In genomic region chr16:30398660-30399434, GRCh38 we compare ENCODE assay signal across 12 cellular contexts. TPM values are rescaled to one million over a fixed set of nuclear protein-coding genes. Genes with fewer than 3 reads are reported as not detected.
DNase-seq lines count a peak whose midpoint lies in the region; ATAC-seq and TF ChIP-seq lines count a peak whose summit lies in the region.
"Had no signal": no experiment of that assay in that cellular context is flagged by ENCODE, and none has a peak within 500 bp of the region (broad histone marks: within the 10 kb centered on the region; RNA-seq: fewer than 3 reads in every experiment).

No MANE protein-coding gene starts in this region.

- H3K4me3 ChIP-seq in A673 (ENCODE audit: low read depth, low read length, poor library complexity, severe bottlenecking) (no peak overlapping the region), HEK293 (ENCODE audit: low read depth, low read length) (no peak overlapping the region)

- H3K27me3 ChIP-seq in A673 (replicated peaks; ENCODE audit: insufficient read depth, low read depth, low read length, poor library complexity) (no peaks in the 10 kb centered on the region), foreskin keratinocyte (no peaks in the 10 kb centered on the region)

- CTCF ChIA-PET in A673 (lab: Charles Lee) = interaction anchor here (1.0 kb wide), 1 partner anchor 31 kb away, joined by 4 read pairs; the partner anchor contains the start of gene DCTPP1
- CTCF ChIA-PET in HEK293 (lab: Yijun Ruan, JAX) = interaction anchor here (0.6 to 1.2 kb wide), 5 partner anchors 10 to 230 kb away, joined by 3 to 4 read pairs (median 3); no protein-coding TSS in a partner anchor

- TF ChIP-seq CTCF in A673 (conservative IDR thresholded peaks at IDR 0.05; ENCODE audit: low read depth, low read length) (no peak), HEK293 (tag by site-specific recombination; IDR thresholded peaks at IDR 0.05) (no peak), brain (conservative IDR thresholded peaks at IDR 0.05) (no peak), natural killer cell (IDR thresholded peaks at IDR 0.05) (no peak), foreskin keratinocyte (conservative IDR thresholded peaks at IDR 0.05) (no peak)

- H3K27me3 Mint-ChIP-seq in brain (peaks cover 7% of the 10 kb centered on the region), natural killer cell (ENCODE audit: low read depth in 2 of 2) (peaks cover 0 to 7% of the 10 kb centered on the region in 2 donors)

- H3K27ac Mint-ChIP-seq in brain = peak overlapping the region; percentile 48 to 100 (median 98)
- peak overlapping the region in 1 of 2 donors; percentile 58 for H3K27ac Mint-ChIP-seq in natural killer cell

- H3K36me3 Mint-ChIP-seq in brain = peaks cover 7% of the 10 kb centered on the region
- no peaks in the 10 kb centered on the region for H3K36me3 Mint-ChIP-seq in natural killer cell

- POLR2A ChIA-PET in A673 (lab: Charles Lee; ENCODE audit: low non-redundant PET) = interaction anchor here (0.6 kb wide), 1 partner anchor 220 kb away, joined by 3 read pairs; no protein-coding TSS in a partner anchor
- POLR2A ChIA-PET in HEK293 (lab: Yijun Ruan, JAX) = interaction anchor here (0.6 to 3.8 kb wide), 11 partner anchors 9 to 742 kb away, joined by 3 to 20 read pairs (median 5); partner anchors contain the start of genes CD2BP2, TBC1D10B, ZNF689 and ZNF771

- intact Hi-C loops in A673 (cut with micrococcal nuclease; ENCODE audit: unreplicated experiment) (no loop called here), natural killer cell (cut with micrococcal nuclease) (no loop called here)

- H3K27ac ChIP-seq in A673 (ENCODE audit: low read depth, low read length, poor library complexity, severe bottlenecking) (peak overlapping the region; percentile 91), HEK293 (ENCODE audit: extremely low read depth, low read depth, low read length) (peak overlapping the region; percentile 95; the same call in 1 of the 2 replicates), foreskin keratinocyte (no peak overlapping the region)

- H3K4me1 ChIP-seq in A673 (ENCODE audit: insufficient read depth, low read length, poor library complexity, severe bottlenecking) = peaks cover 29% of the 10 kb centered on the region
- H3K4me1 ChIP-seq in HEK293 (ENCODE audit: control insufficient read depth, insufficient read depth, low read length) = peaks cover 16% of the 10 kb centered on the region
- no peaks in the 10 kb centered on the region for H3K4me1 ChIP-seq in foreskin keratinocyte

- no TSS peak for BruUV-seq in A673 (replicated peaks; lab: Mats Ljungman, UMichigan)

- H3K4me1 Mint-ChIP-seq in brain (peaks cover 57% of the 10 kb centered on the region), natural killer cell (peaks cover 33 to 64% of the 10 kb centered on the region in 2 donors)

- H3K4me3 Mint-ChIP-seq in brain (peak overlapping the region in 4 of 5 experiments; percentile 69 to 93 (median 82)), natural killer cell (peak overlapping the region; percentile 78)

- H3K9me3 Mint-ChIP-seq in brain = peaks cover 0 to 3% (median 0%) of the 10 kb centered on the region in 5 experiments
- no peaks in the 10 kb centered on the region for H3K9me3 Mint-ChIP-seq in natural killer cell

- no peak for ATAC-seq in natural killer cell
- no peak for ATAC-seq in foreskin keratinocyte
- no peak for ATAC-seq in GM21576 (IDR thresholded peaks at IDR 0.05; ENCODE audit: unreplicated experiment)
- ATAC-seq: activated CD4-positive, CD25-positive, alpha-beta regulatory T cell treated with anti-CD3 and anti-CD28 coated beads, Interleukin-2, amount 50 U/mL, for 24 hours; GM12878 had no signal

- H3K36me3 ChIP-seq in A673 (ENCODE audit: insufficient read depth, low read length, poor library complexity, severe bottlenecking) (peaks cover 10% of the 10 kb centered on the region), HEK293 (ENCODE audit: control insufficient read depth in 2 of 2, insufficient read depth in 1 of 2, low read length in 2 of 2) (peaks cover 0 to 27% of the 10 kb centered on the region in 2 experiments; a peak in 2 of 3 replicates)

- H3K9me3 ChIP-seq in A673 (ENCODE audit: low read depth, low read length, poor library complexity, severe bottlenecking) (no peaks in the 10 kb centered on the region), HEK293 (ENCODE audit: control insufficient read depth, insufficient read depth, low read depth, low read length) (no peaks in the 10 kb centered on the region)

- DNase-seq in A673 (ENCODE audit: low spot score) (no peak), natural killer cell (no peak), foreskin keratinocyte (no peak), NCI-H2107 (lab: John Stamatoyannopoulos, UW) (no peak), UCSD-AML1 (lab: John Stamatoyannopoulos, UW; ENCODE audit: unreplicated experiment) (no peak)
- DNase-seq: NCI-H2029 treated with DMSO at 0.1 percent for 48 hours had no signal

TF ChIP-seq in HEK293, 187 proteins besides CTCF, POLR2A, EP300 and RAD21 (continues in another document):
- TF ChIP-seq ZNF221 (tag by site-specific recombination; IDR thresholded peaks at IDR 0.05; ENCODE audit: borderline replicate concordance) (no peak), EGR2 (tag by site-specific recombination; IDR thresholded peaks at IDR 0.05; ENCODE audit: low read depth) (peak; percentile 42), ZNF239 (tag by site-specific recombination; IDR thresholded peaks at IDR 0.05) (no peak), KLF17 (tag by site-specific recombination; IDR thresholded peaks at IDR 0.05) (peak; percentile 74; the same call in 1 of the 2 replicates), SP2 (tag by site-specific recombination; IDR thresholded peaks at IDR 0.05) (peak; percentile 28; the same call in 1 of the 2 replicates), GLIS1 (tag by site-specific recombination; IDR thresholded peaks at IDR 0.05) (peak; percentile 28; the same call in 1 of the 2 replicates), ZFHX2 (tag by site-specific recombination; conservative IDR thresholded peaks at IDR 0.05) (0 out of 2 replicates have a peak, but pooled peaks have one; percentile 7), SCRT2 (tag by site-specific recombination; IDR thresholded peaks at IDR 0.05) (peak; percentile 79; the same call in 1 of the 2 replicates), PRDM1 (tag by site-specific recombination; IDR thresholded peaks at IDR 0.05) (peak; percentile 19; the same call in 1 of the 2 replicates), ZNF341 (tag by site-specific recombination; IDR thresholded peaks at IDR 0.05; ENCODE audit: low read depth) (0 out of 2 replicates have a peak, but pooled peaks have one; percentile 8), ZNF692 (tag by site-specific recombination; IDR thresholded peaks at IDR 0.05) (no peak)

RNA-seq across cellular contexts. Expression of gene ZNF48, which starts 3.6 kb away (rescaled TPM):
- total RNA-seq in A673 (2021) = 21.6 and 22.0 TPM in 2 replicates
- 34.3 TPM for polyA plus RNA-seq in brain (ENCODE audit: insufficient read depth, low read depth, low replicate concordance)
- total RNA-seq in natural killer cell = 1 to 10 TPM; 5.5 to 7.4 (median 7.1) TPM
- 8.7 and 10.5 TPM in 2 replicates for total RNA-seq in foreskin keratinocyte
- polyA plus RNA-seq in foreskin keratinocyte = 6.8 and 8.0 TPM in 2 replicates

RNA-seq across cellular contexts. Expression of gene ZNF771, which starts 8.6 kb away (rescaled TPM):
- total RNA-seq in A673 (2021) (21.9 and 22.2 TPM in 2 replicates), natural killer cell (1 to 10 TPM in 2 of 3 donors, under 1 TPM in 1; 0.70 to 1.4 (median 1.4) TPM), foreskin keratinocyte (3.0 TPM in 2 replicates)
- polyA plus RNA-seq in brain (ENCODE audit: insufficient read depth, low read depth, low replicate concordance) (7.9 TPM), foreskin keratinocyte (4.0 and 4.4 TPM in 2 replicates)

RNA-seq across cellular contexts. Expression of gene SEPTIN1, which starts 16.5 kb away (rescaled TPM):
- total RNA-seq in A673 (2021) (0.86 and 1.3 TPM in 2 replicates), natural killer cell (100 to 1,000 TPM; 196 to 210 (median 205) TPM), foreskin keratinocyte (0.14 TPM in 1 of 2 replicates, not detected in the other)
- polyA plus RNA-seq in brain (ENCODE audit: insufficient read depth, low read depth, low replicate concordance) (4.8 TPM), foreskin keratinocyte (0.33 and 0.91 TPM in 2 replicates)

RNA-seq across cellular contexts. Expression of gene MYL11, which starts 24.2 kb away (rescaled TPM):
- not detected in 2 replicates for total RNA-seq in A673 (2021)
- not detected for polyA plus RNA-seq in brain (ENCODE audit: insufficient read depth, low read depth, low replicate concordance)
- 1 to 10 TPM; 2.9 to 8.0 (median 7.2) TPM for total RNA-seq in natural killer cell
- total RNA-seq in foreskin keratinocyte = not detected in 2 replicates
- polyA plus RNA-seq in foreskin keratinocyte = 0.30 and 0.39 TPM in 2 replicates
- total RNA-seq: GM12878, HT1080 had no signal

RNA-seq across cellular contexts. Expression of gene TBC1D10B, which starts 28.6 kb away (rescaled TPM):
- 59.3 and 66.0 TPM in 2 replicates for total RNA-seq in A673 (2021)
- polyA plus RNA-seq in brain (ENCODE audit: insufficient read depth, low read depth, low replicate concordance) = 93.7 TPM
- 10 to 100 TPM; 43.0 to 55.3 (median 50.2) TPM for total RNA-seq in natural killer cell
- 32.1 and 32.9 TPM in 2 replicates for total RNA-seq in foreskin keratinocyte
- 33.8 and 34.6 TPM in 2 replicates for polyA plus RNA-seq in foreskin keratinocyte

Comparison
In these comparisons a context has a peak if more than half of its experiments do, and no peak if none do; other contexts are left out.
1. RNA of gene SEPTIN1, which starts 16.5 kb away (total RNA-seq): 196 to 210 TPM in natural killer cell; 0.86 to 1.3 TPM in A673 and 0.14 TPM in foreskin keratinocyte; every median in the first group is over 10 times any median in the second.